8 cellular contexts compared by ENCODE assay signal in the genomic region with DNA sequence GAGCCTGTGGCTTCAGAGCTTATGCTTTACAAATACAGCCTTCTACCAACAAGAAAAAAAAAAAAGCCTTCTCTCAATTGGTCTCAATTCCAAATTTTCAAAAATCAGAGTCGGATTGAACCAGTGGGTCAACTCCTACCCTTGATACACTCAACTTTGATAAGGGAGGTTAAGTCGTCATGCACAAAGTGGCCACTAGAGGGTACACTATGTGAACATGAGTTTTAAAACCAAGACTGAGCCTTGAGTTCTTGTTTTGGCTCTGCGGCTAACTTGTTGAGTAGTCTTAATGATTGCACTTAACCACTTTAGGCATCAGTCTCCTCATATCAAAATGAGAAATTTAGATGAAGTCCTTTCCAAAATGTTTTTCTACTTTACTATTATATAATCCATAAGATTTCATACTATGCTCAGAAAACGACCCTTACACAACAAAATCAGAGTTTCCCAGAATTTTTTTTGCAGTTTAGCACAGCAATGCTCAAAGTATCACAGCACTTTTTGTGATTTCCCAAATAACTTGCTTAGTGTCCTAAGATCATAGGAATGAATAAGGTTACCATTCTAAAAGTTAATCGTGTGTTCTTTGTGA.
A peak's percentile ranks its signal among the peaks of the same experiment; 100 is the strongest.
DNase-seq lines count a peak whose midpoint lies in the region; TF ChIP-seq lines count a peak whose summit lies in the region.

No MANE protein-coding gene starts in this region.

- H3K27me3 ChIP-seq in neural progenitor cell, result no peaks in the 10 kb centered on the region

- no peaks in the 10 kb centered on the region for H3F3A ChIP-seq in neural progenitor cell (ENCODE audit: low read depth)

- H3K36me3 ChIP-seq in neural progenitor cell, result no peaks in the 10 kb centered on the region

- no peaks in the 10 kb centered on the region for H3K36me3 Mint-ChIP-seq in neural progenitor cell
- no peaks in the 10 kb centered on the region for H3K36me3 Mint-ChIP-seq in type B pancreatic cell

- no peak overlapping the region for H3K4me2 ChIP-seq in neural progenitor cell

- peaks cover 12% of the 10 kb centered on the region for H3K4me1 ChIP-seq in neural progenitor cell

- H3K27me3 Mint-ChIP-seq in neural progenitor cell (ENCODE audit: insufficient read depth, low read depth) (peaks cover 2% of the 10 kb centered on the region), type B pancreatic cell (no peaks in the 10 kb centered on the region)

- DNase-seq in NCI-H146 (lab: John Stamatoyannopoulos, UW) (peak; percentile 30), NCI-H146 treated with DMSO at 0.1 percent for 48 hours (lab: John Stamatoyannopoulos, UW; ENCODE audit: unreplicated experiment) (no peak), HCEC 1CT (peak; percentile 52), NCI-H1694 (lab: John Stamatoyannopoulos, UW) (peak; percentile 8), epithelial cell of esophagus (ENCODE audit: low read depth) (peak; percentile 79), neural progenitor cell (ENCODE audit: low spot score) (peak; percentile 78), type B pancreatic cell (ENCODE audit: extremely low spot score, unreplicated experiment) (no peak)
- DNase-seq in activated CD4-positive, alpha-beta T cell treated with anti-CD3 and anti-CD28 coated beads, Interleukin-2, amount 50 U/mL, for 48 hours, result peak; percentile 77 to 81

- no peaks in the 10 kb centered on the region for H3K79me2 ChIP-seq in neural progenitor cell (ENCODE audit: low read depth)

- H3K9me3 ChIP-seq in neural progenitor cell (ENCODE audit: low read depth), result no peaks in the 10 kb centered on the region

- no peaks in the 10 kb centered on the region for H3K9me3 Mint-ChIP-seq in neural progenitor cell
- H3K9me3 Mint-ChIP-seq in type B pancreatic cell, result no peaks in the 10 kb centered on the region

- TF ChIP-seq CTCF in epithelial cell of esophagus (IDR thresholded peaks at IDR 0.05; ENCODE audit: insufficient read depth, low read depth, low read length, missing control alignments) (peak; percentile 89), neural progenitor cell (IDR thresholded peaks at IDR 0.05) (peak; percentile 84), type B pancreatic cell (conservative IDR thresholded peaks at IDR 0.05) (peak; percentile 87)

- H4K20me1 ChIP-seq in neural progenitor cell (ENCODE audit: low read depth), result no peaks in the 10 kb centered on the region

- no peak overlapping the region for H3K27ac ChIP-seq in neural progenitor cell

- H3K4me3 Mint-ChIP-seq in neural progenitor cell (no peak overlapping the region), type B pancreatic cell (no peak overlapping the region)

- H3K27ac Mint-ChIP-seq in neural progenitor cell, result no peak overlapping the region
- no peak overlapping the region for H3K27ac Mint-ChIP-seq in type B pancreatic cell

- H3K9ac ChIP-seq in neural progenitor cell, result no peak overlapping the region

- no peak overlapping the region for H3K4me3 ChIP-seq in epithelial cell of esophagus (ENCODE audit: low read length)
- H3K4me3 ChIP-seq in neural progenitor cell, result no peak overlapping the region

- no peak overlapping the region for H2AFZ ChIP-seq in neural progenitor cell (replicated peaks)

- H3K4me1 Mint-ChIP-seq in neural progenitor cell, result peaks cover 25% of the 10 kb centered on the region
- H3K4me1 Mint-ChIP-seq in type B pancreatic cell (ENCODE audit: unreplicated experiment), result peaks cover 16% of the 10 kb centered on the region

Comparison
In these comparisons a context has a peak if more than half of its experiments do, and no peak if none do; other contexts are left out.
1. DNase-seq: peak in NCI-H146 (single experiment), HCEC 1CT (single experiment), NCI-H1694 (single experiment), activated CD4-positive, alpha-beta T cell treated with anti-CD3 and anti-CD28 coated beads, Interleukin-2, amount 50 U/mL, for 48 hours (2 of 2), epithelial cell of esophagus (single experiment) and neural progenitor cell (single experiment); none in NCI-H146 treated with DMSO at 0.1 percent for 48 hours (single experiment) and type B pancreatic cell (single experiment).
2. Peak in every context shown above with its lines, with median percentiles within 50 percentile points of each other: CTCF ChIP-seq.